In genomic region chr14:64702493-64703392, GRCh38 we compare ENCODE assay signal across 8 cellular contexts. TPM values are rescaled to one million over a fixed set of nuclear protein-coding genes. Genes with fewer than 3 reads are reported as not detected.
DNase-seq lines count a peak whose midpoint lies in the region; ATAC-seq and TF ChIP-seq lines count a peak whose summit lies in the region.

No MANE protein-coding gene starts in this region.

- TF ChIP-seq POLR2A in suprapubic skin (IDR thresholded peaks at IDR 0.05), result no peak

- no peak overlapping the region for H3K27ac Mint-ChIP-seq in activated CD4-positive, alpha-beta T cell treated with anti-CD3 and anti-CD28 coated beads for 36 hours

- intact Hi-C loops in activated CD4-positive, alpha-beta T cell treated with anti-CD3 and anti-CD28 coated beads for 36 hours (cut with DNase I, micrococcal nuclease), result no loop called here

- no peak overlapping the region for H3K27ac ChIP-seq in iPS-20b (ENCODE audit: low read length)
- peak overlapping the region; percentile 93 for H3K27ac ChIP-seq in suprapubic skin

- H3K4me1 ChIP-seq in iPS-20b (ENCODE audit: insufficient read depth, low read length) (peaks cover 52% of the 10 kb centered on the region), suprapubic skin (peaks cover 58% of the 10 kb centered on the region)

- H3K9me3 ChIP-seq in iPS-20b (ENCODE audit: insufficient read depth, low read depth, low read length) (no peaks in the 10 kb centered on the region), suprapubic skin (no peaks in the 10 kb centered on the region)

- no peaks in the 10 kb centered on the region for H3K36me3 Mint-ChIP-seq in activated CD4-positive, alpha-beta T cell treated with anti-CD3 and anti-CD28 coated beads for 36 hours (ENCODE audit: low read depth)

- TF ChIP-seq EP300 in suprapubic skin (IDR thresholded peaks at IDR 0.05), result no peak

- 49% methylated on average over 18 of the region's 25 CpGs for WGBS in suprapubic skin

- H3K27me3 Mint-ChIP-seq in activated CD4-positive, alpha-beta T cell treated with anti-CD3 and anti-CD28 coated beads for 36 hours, result peaks cover 39% of the 10 kb centered on the region

- H3K4me3 Mint-ChIP-seq in activated CD4-positive, alpha-beta T cell treated with anti-CD3 and anti-CD28 coated beads for 36 hours, result peak overlapping the region; percentile 71

- ATAC-seq in activated CD4-positive, alpha-beta T cell treated with anti-CD3 and anti-CD28 coated beads for 36 hours, result no peak

- H3K9me3 Mint-ChIP-seq in activated CD4-positive, alpha-beta T cell treated with anti-CD3 and anti-CD28 coated beads for 36 hours (ENCODE audit: low read depth), result no peaks in the 10 kb centered on the region

- TF ChIP-seq CTCF in suprapubic skin (IDR thresholded peaks at IDR 0.05), result no peak

- CTCF ChIA-PET in activated CD4-positive, alpha-beta T cell treated with anti-CD3 and anti-CD28 coated beads for 36 hours (lab: Charles Lee), result interaction anchor here (0.7 to 1.5 kb wide), 3 partner anchors 9 to 62 kb away, joined by 3 to 4 read pairs (median 3); no protein-coding TSS in a partner anchor

- H3K27me3 ChIP-seq in iPS-20b (ENCODE audit: insufficient read depth, low read length) (peaks cover 35% of the 10 kb centered on the region), suprapubic skin (no peaks in the 10 kb centered on the region)

- peaks cover 30% of the 10 kb centered on the region for H3K4me1 Mint-ChIP-seq in activated CD4-positive, alpha-beta T cell treated with anti-CD3 and anti-CD28 coated beads for 36 hours

- peak overlapping the region; percentile 84 for H3K4me3 ChIP-seq in iPS-20b (ENCODE audit: low read length)
- peak overlapping the region; percentile 81 for H3K4me3 ChIP-seq in suprapubic skin

- peak; percentile 32 for DNase-seq in activated CD4-positive, alpha-beta T cell treated with anti-CD3 and anti-CD28 coated beads for 36 hours
- DNase-seq in activated CD4-positive, alpha-beta T cell treated with anti-CD3 and anti-CD28 coated beads for 4 hours, result no peak
- DNase-seq in T-helper 9 cell, result peak; percentile 40
- peak; percentile 72 to 79 for DNase-seq in suprapubic skin (ENCODE audit: low spot score in 2 of 2)
- DNase-seq in GDM1 (lab: John Stamatoyannopoulos, UW), result no peak
- DNase-seq in kidney glomerular epithelial cell (lab: John Stamatoyannopoulos, UW), result no peak
- no peak for DNase-seq in dedifferentiated amniotic fluid mesenchymal stem cell (ENCODE audit: extremely low spot score)

- H3K9ac ChIP-seq in iPS-20b (ENCODE audit: low read depth, low read length), result peak overlapping the region; percentile 81; the same call in 1 of the 2 replicates

- POLR2A ChIA-PET in activated CD4-positive, alpha-beta T cell treated with anti-CD3 and anti-CD28 coated beads for 36 hours (lab: Charles Lee), result no interaction called here

- no peaks in the 10 kb centered on the region for H3K36me3 ChIP-seq in iPS-20b (ENCODE audit: insufficient read depth, low read depth, low read length)
- no peaks in the 10 kb centered on the region for H3K36me3 ChIP-seq in suprapubic skin

RNA-seq across cellular contexts. Expression of gene PLEKHG3, which starts 1.5 kb away (rescaled TPM):
- total RNA-seq in activated CD4-positive, alpha-beta T cell treated with anti-CD3 and anti-CD28 coated beads for 36 hours, result 1 to 10 TPM; 6.3 to 7.1 TPM
- total RNA-seq in suprapubic skin, result 100 to 1,000 TPM in 1 of 4 donors, 10 to 100 TPM in 3; 60.4 to 140 (median 96.5) TPM

Comparison
In these comparisons a context has a peak if more than half of its experiments do, and no peak if none do; other contexts are left out.
1. DNase-seq: peak in activated CD4-positive, alpha-beta T cell treated with anti-CD3 and anti-CD28 coated beads for 36 hours (single experiment), T-helper 9 cell (single experiment) and suprapubic skin (2 of 2); none in activated CD4-positive, alpha-beta T cell treated with anti-CD3 and anti-CD28 coated beads for 4 hours (0 of 2), GDM1 (single experiment), kidney glomerular epithelial cell (single experiment) and dedifferentiated amniotic fluid mesenchymal stem cell (single experiment).
2. RNA of gene PLEKHG3, which starts 1.5 kb away (total RNA-seq): 60.4 to 140 TPM in suprapubic skin; 6.3 to 7.1 TPM in activated CD4-positive, alpha-beta T cell treated with anti-CD3 and anti-CD28 coated beads for 36 hours; every median in the first group is over 4 times any median in the second.